Comparison of ENCODE assay signal across 28 cellular contexts in genomic region chr13:112079696-112080095, GRCh38. TPM values are rescaled to one million over a fixed set of nuclear protein-coding genes. Genes with fewer than 3 reads are reported as not detected.
DNase-seq lines count a peak whose midpoint lies in the region; ATAC-seq and TF ChIP-seq lines count a peak whose summit lies in the region.
"Had no signal": no experiment of that assay in that cellular context is flagged by ENCODE, and none has a peak within 500 bp of the region (broad histone marks: within the 10 kb centered on the region; RNA-seq: fewer than 3 reads in every experiment).

No MANE protein-coding gene starts in this region.

- H4K5ac ChIP-seq in H9 (ENCODE audit: insufficient read length, low read depth, low read length), result no peak overlapping the region

- H3K27me3 ChIP-seq in H9 (ENCODE audit: insufficient read depth, low read length) (peaks cover 26% of the 10 kb centered on the region), Peyer's patch (peaks cover 0 to 9% of the 10 kb centered on the region in 2 donors)

- no peak for ATAC-seq in GM21576 (IDR thresholded peaks at IDR 0.05; ENCODE audit: unreplicated experiment)
- ATAC-seq: body of pancreas, SK-N-SH treated with all-trans-retinoic acid at 6 μM for 48 hours had no signal

- peaks cover 14 to 19% of the 10 kb centered on the region in 2 experiments for H3K4me1 Mint-ChIP-seq in H9
- H3K4me1 Mint-ChIP-seq: activated naive CD8-positive, alpha-beta T cell treated with anti-CD3 and anti-CD28 coated beads, Interleukin-2, amount 10 ng/mL, durations not matched to agents 7 days and 5 days; memory B cell had no signal

- no peak overlapping the region for H3K23ac ChIP-seq in H9 (ENCODE audit: insufficient read length, low read depth, low read length)

- no peak overlapping the region for H4K8ac ChIP-seq in H9 (replicated peaks; ENCODE audit: insufficient read length, low read depth, low read length)

- peaks cover 6% of the 10 kb centered on the region; the same call in 1 of the 2 replicates for H3K4me1 ChIP-seq in H9 (ENCODE audit: insufficient read depth, low read length)
- H3K4me1 ChIP-seq in Peyer's patch, result no peaks in the 10 kb centered on the region
- H3K4me1 ChIP-seq: body of pancreas had no signal

- H2BK15ac ChIP-seq in H9 (ENCODE audit: low read depth, low read length), result 0 out of 2 replicates have a peak overlapping the region, but pooled peaks have one; percentile 12

- H3K4me3 ChIP-seq in Peyer's patch, result no peak overlapping the region
- H3K4me3 ChIP-seq: body of pancreas, coronary artery, smooth muscle cell had no signal

- H3K4me2 ChIP-seq in H9 (ENCODE audit: insufficient read depth, insufficient read length, low read length), result no peak overlapping the region
- H3K4me2 ChIP-seq: smooth muscle cell had no signal

- H3K27me3 Mint-ChIP-seq in H9 (ENCODE audit: low read depth), result peaks cover 67% of the 10 kb centered on the region

- H3T11ph ChIP-seq in H9 (ENCODE audit: low read length), result no peak overlapping the region

- no peak overlapping the region for H3K18ac ChIP-seq in H9 (ENCODE audit: insufficient read length, low read depth, low read length)

- H3K36me3 ChIP-seq in Peyer's patch, result no peaks in the 10 kb centered on the region

- H2AFZ ChIP-seq in H9 (ENCODE audit: low read length), result no peak overlapping the region

- TF ChIP-seq POLR2A in Peyer's patch (IDR thresholded peaks at IDR 0.05), result no peak

- H3K4ac ChIP-seq in H9 (ENCODE audit: low read depth, low read length), result no peak overlapping the region

- no peak overlapping the region for H2BK20ac ChIP-seq in H9 (ENCODE audit: low read depth, low read length, poor library complexity, severe bottlenecking)

- H3K9me3 Mint-ChIP-seq in H9, result peaks cover 12 to 17% of the 10 kb centered on the region in 2 experiments

- no CpG with 5 or more reads among the region's 6 CpGs for WGBS in H9 (ENCODE audit: extremely low coverage, insufficient read length, low lambda C conversion rate)

- H2AK5ac ChIP-seq in H9 (ENCODE audit: insufficient read length, low read length), result no peak overlapping the region

- H3K4me3 Mint-ChIP-seq in H9, result no peak overlapping the region
- H3K4me3 Mint-ChIP-seq: activated naive CD8-positive, alpha-beta T cell treated with anti-CD3 and anti-CD28 coated beads, Interleukin-2, amount 10 ng/mL, durations not matched to agents 7 days and 5 days; memory B cell; T-helper 2 cell treated with Interferon-gamma antibody and Interleukin-4, amounts not matched to agents 5 μg/mL and 100 μg/mL, for 36 hours had no signal

- H3K23me2 ChIP-seq in H9 (ENCODE audit: insufficient read length, low read depth, low read length, poor library complexity, severe bottlenecking), result no peaks in the 10 kb centered on the region

- H3K9ac ChIP-seq in H9 (ENCODE audit: extremely low read depth, insufficient read length, low read length), result no peak overlapping the region

- H4K20me1 ChIP-seq in H9 (ENCODE audit: control insufficient read depth, insufficient read depth, insufficient read length), result no peaks in the 10 kb centered on the region

- TF ChIP-seq CTCF in H9 (conservative IDR thresholded peaks at IDR 0.05) (no peak), Peyer's patch (IDR thresholded peaks at IDR 0.05) (no peak)

- H2BK12ac ChIP-seq in H9 (ENCODE audit: insufficient read length, low read depth, low read length), result no peak overlapping the region

- H2BK5ac ChIP-seq in H9 (ENCODE audit: insufficient read length, low read length), result no peak overlapping the region

- H3K36me3 Mint-ChIP-seq in H9 (ENCODE audit: insufficient read depth in 1 of 3, low read depth in 3 of 3), result peaks cover 7 to 12% (median 7%) of the 10 kb centered on the region in 3 experiments; a peak in 6 of 7 replicates
- H3K36me3 Mint-ChIP-seq: memory B cell had no signal

- H3K56ac ChIP-seq in H9 (ENCODE audit: insufficient read length, low read depth, low read length), result no peak overlapping the region

- H4K91ac ChIP-seq in H9 (ENCODE audit: insufficient read length, low read depth, low read length), result no peak overlapping the region

- H2BK120ac ChIP-seq in H9 (ENCODE audit: low read depth, low read length, poor library complexity, severe bottlenecking), result no peak overlapping the region

- H3K79me1 ChIP-seq in H9 (ENCODE audit: insufficient read depth, low read depth, low read length, poor library complexity, severe bottlenecking), result no peaks in the 10 kb centered on the region

- H3K9me3 ChIP-seq in H9 (ENCODE audit: control insufficient read depth, low read depth, low read length), result peaks cover 7% of the 10 kb centered on the region
- peaks cover 0 to 4% (median 0%) of the 10 kb centered on the region in 4 donors for H3K9me3 ChIP-seq in Peyer's patch

- H3K27ac Mint-ChIP-seq in H9, result peak overlapping the region in 1 of 3 experiments; percentile 67; a peak in 2 of 7 replicates
- H3K27ac Mint-ChIP-seq: activated naive CD8-positive, alpha-beta T cell treated with anti-CD3 and anti-CD28 coated beads, Interleukin-2, amount 10 ng/mL, durations not matched to agents 7 days and 5 days; memory B cell; T-helper 2 cell treated with Interferon-gamma antibody and Interleukin-4, amounts not matched to agents 5 μg/mL and 100 μg/mL, for 36 hours had no signal

- peak; percentile 22 for DNase-seq in DMS153 (lab: John Stamatoyannopoulos, UW)
- no peak for DNase-seq in DMS153 treated with DMSO at 0.1 percent for 48 hours (lab: John Stamatoyannopoulos, UW; ENCODE audit: unreplicated experiment)
- DNase-seq in H9, result no peak
- DNase-seq in SW480 (ENCODE audit: low spot score), result peak; percentile 21
- DNase-seq in islet precursor cell, result peak; percentile 86
- no peak for DNase-seq in Peyer's patch
- DNase-seq in NCI-H2171 (lab: John Stamatoyannopoulos, UW), result no peak
- DNase-seq: activated CD4-positive, alpha-beta T cell treated with anti-CD3 and anti-CD28 coated beads, Interleukin-2, amount 50 U/mL, for 1 hour; activated CD8-positive, alpha-beta memory T cell treated with anti-CD3 and anti-CD28 coated beads, Interleukin-2, amount 50 U/mL, for 4 hours; activated naive CD8-positive, alpha-beta T cell treated with anti-CD3 and anti-CD28 coated beads, Interleukin-2, amount 10 ng/mL, durations not matched to agents 7 days and 5 days; AML-193; body of pancreas; DMS79 treated with DMSO at 0.1 percent for 48 hours; IMR-90; kidney glomerular epithelial cell; NCI-H446 treated with DMSO at 0.1 percent for 48 hours; nucleus accumbens; stimulated activated CD4-positive, alpha-beta T cell treated with anti-CD3 and anti-CD28 coated beads, Interleukin-4, amount 100 ng/mL, for 1 hour; stimulated activated naive CD4-positive, alpha-beta T cell treated with Interleukin-2 at 50 U/mL for 16 hours had no signal

- H3K27ac ChIP-seq in H9 (ENCODE audit: insufficient read length, low read depth, low read length) (no peak overlapping the region), Peyer's patch (no peak overlapping the region)
- H3K27ac ChIP-seq: 22Rv1, body of pancreas, coronary artery, VCaP had no signal

- H3K79me2 ChIP-seq in H9 (ENCODE audit: insufficient read depth, low read length), result no peaks in the 10 kb centered on the region

- H3K14ac ChIP-seq in H9 (ENCODE audit: insufficient read depth, low read length), result no peak overlapping the region

RNA-seq across cellular contexts. Expression of gene SOX1, which starts 12.7 kb away (rescaled TPM):
- total RNA-seq in H9 (2021) (0.09 and 0.17 TPM in 2 replicates), Peyer's patch (not detected)
- total RNA-seq: activated naive CD8-positive, alpha-beta T cell treated with anti-CD3 and anti-CD28 coated beads, Interleukin-2, amount 10 ng/mL, durations not matched to agents 7 days and 5 days; body of pancreas; glomerular endothelial cell; IMR-90; smooth muscle cell had no signal

Comparison
In these comparisons a context has a peak if more than half of its experiments do, and no peak if none do; other contexts are left out.
1. DNase-seq: peak in DMS153 (single experiment), SW480 (single experiment) and islet precursor cell (single experiment); none in DMS153 treated with DMSO at 0.1 percent for 48 hours (single experiment), H9 (single experiment), Peyer's patch (0 of 3) and NCI-H2171 (single experiment).